ENCODE assay signal across 8 cellular contexts in the genomic region with DNA sequence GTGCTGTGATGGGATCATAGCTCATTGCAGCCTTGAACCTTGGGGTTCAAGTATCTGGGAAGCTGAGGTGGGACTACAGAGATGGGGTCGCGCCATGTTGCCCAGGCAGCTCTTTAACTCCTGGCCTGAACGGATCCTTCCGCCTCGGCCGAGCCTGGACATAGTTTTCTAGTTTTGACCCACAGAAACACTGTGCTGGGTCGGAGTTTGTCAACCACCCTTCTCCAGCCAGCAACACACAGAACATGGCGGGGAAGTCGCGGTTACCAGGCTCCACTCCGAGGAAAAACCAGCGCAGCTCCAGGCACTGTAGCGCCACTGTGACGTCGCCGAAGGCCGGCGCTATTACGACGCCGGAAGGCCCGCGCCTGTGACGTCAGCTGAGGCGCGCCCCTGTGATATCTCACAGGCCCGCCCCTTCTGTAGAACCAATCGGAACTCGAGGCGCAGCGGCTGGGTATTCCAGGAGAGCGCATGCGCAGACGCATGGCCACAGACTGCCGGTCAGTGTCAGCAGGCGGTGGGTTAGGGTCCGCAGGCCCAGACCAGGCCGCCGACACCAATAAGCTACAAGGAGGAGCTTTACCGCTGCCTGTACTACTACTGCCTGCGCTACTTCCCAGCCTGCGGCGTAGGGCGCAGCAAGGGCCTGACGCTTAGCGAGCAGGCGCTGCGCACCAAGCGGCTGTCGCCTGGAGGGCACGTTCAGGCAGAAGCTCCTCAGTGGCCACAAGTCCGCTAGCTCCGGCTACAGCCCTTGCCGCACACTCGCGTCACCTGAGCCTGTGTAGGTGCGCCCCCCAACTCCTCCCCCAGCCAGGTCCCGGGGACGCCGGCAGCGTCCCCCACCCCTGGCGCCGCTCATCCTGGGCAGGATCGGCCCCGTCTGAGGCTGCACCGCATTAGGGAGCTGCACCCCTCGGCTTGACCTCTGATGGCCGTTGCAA.
A peak's percentile ranks its signal among the peaks of the same experiment; 100 is the strongest.
DNase-seq lines count a peak whose midpoint lies in the region; ATAC-seq and TF ChIP-seq lines count a peak whose summit lies in the region.

No MANE protein-coding gene starts in this region.

- peak overlapping the region; percentile 98 to 100 (median 99) for H3K27ac Mint-ChIP-seq in immature natural killer cell

- peaks cover 0 to 8% (median 0%) of the 10 kb centered on the region in 3 donors for H3K36me3 Mint-ChIP-seq in immature natural killer cell

- peak; percentile 23; the same call in 1 of the 2 replicates for TF ChIP-seq CTCF in AG04450 (IDR thresholded peaks at IDR 0.05; ENCODE audit: low read depth, low read length)
- TF ChIP-seq CTCF in WI38 (IDR thresholded peaks at IDR 0.05; ENCODE audit: low read depth, low read length), result no peak
- TF ChIP-seq CTCF in cardiac fibroblast (IDR thresholded peaks at IDR 0.05; ENCODE audit: low read depth, low read length), result peak; percentile 35
- peak in 10 of 11 experiments; percentile 21 to 60 (median 38) for TF ChIP-seq CTCF in spleen (IDR thresholded peaks at IDR 0.05 in 8 of 11, conservative IDR thresholded peaks at IDR 0.05 in 3 of 11)

- peak; percentile 94 for DNase-seq in AG04450 (ENCODE audit: low read depth, low spot score)
- DNase-seq in NCI-H2196 treated with DMSO at 0.1 percent for 48 hours (lab: John Stamatoyannopoulos, UW; ENCODE audit: unreplicated experiment), result peak; percentile 94
- DNase-seq in cardiac fibroblast (ENCODE audit: low read depth in 2 of 2), result peak; percentile 98 to 99
- peak; percentile 98 for DNase-seq in immature natural killer cell
- peak; percentile 98 for DNase-seq in spleen

- peak; percentile 55 to 91 (median 86) for TF ChIP-seq POLR2A in spleen (IDR thresholded peaks at IDR 0.05)

- peak overlapping the region; percentile 87 for H3K4me3 ChIP-seq in AG04450 (ENCODE audit: low read depth, low read length)
- peak overlapping the region; percentile 70 for H3K4me3 ChIP-seq in WI38 (ENCODE audit: low read depth, low read length)
- peak overlapping the region; percentile 77 to 78 for H3K4me3 ChIP-seq in cardiac fibroblast (replicated peaks in 1 of 2; ENCODE audit: low read depth in 2 of 2, low read length in 2 of 2)
- peak overlapping the region; percentile 44 to 90 (median 70) for H3K4me3 ChIP-seq in spleen

- H3K27ac ChIP-seq in AG04450 (ENCODE audit: low read depth, low read length) (peak overlapping the region; percentile 84), spleen (peak overlapping the region; percentile 91 to 97 (median 95))

- H3K9me3 ChIP-seq in AG04450 (ENCODE audit: control insufficient read depth, insufficient read depth, low read length), result no peaks in the 10 kb centered on the region
- H3K9me3 ChIP-seq in spleen, result no peaks in the 10 kb centered on the region

- H3K36me3 ChIP-seq in spleen, result no peaks in the 10 kb centered on the region

- 0 to 1% (median 0%) methylated on average over 28 to 68 of the region's 68 CpGs for WGBS in spleen, 5 donors

- intact Hi-C loops in spleen (cut with DNase I; ENCODE audit: low total_unique reads), result no loop called here

- H3K4me1 ChIP-seq in spleen, result peaks cover 0 to 32% (median 18%) of the 10 kb centered on the region in 6 donors

- peak overlapping the region; percentile 92 to 96 (median 94) for H3K4me3 Mint-ChIP-seq in immature natural killer cell

- CTCF ChIA-PET in AG04450 (lab: Charles Lee), result interaction anchor here (0.6 to 1.6 kb wide), 5 partner anchors 129 to 463 kb away, joined by 3 to 9 read pairs (median 3); no protein-coding TSS in a partner anchor

- no peaks in the 10 kb centered on the region for H3K9me3 Mint-ChIP-seq in immature natural killer cell

- ATAC-seq in GM18870 (IDR thresholded peaks at IDR 0.05; ENCODE audit: unreplicated experiment), result peak; percentile 90
- ATAC-seq in HG03135 (IDR thresholded peaks at IDR 0.05; ENCODE audit: unreplicated experiment), result peak; percentile 98

- H3K27me3 Mint-ChIP-seq in immature natural killer cell (ENCODE audit: low read depth in 3 of 3), result peaks cover 6 to 11% (median 9%) of the 10 kb centered on the region in 3 donors

- POLR2A ChIA-PET in AG04450 (lab: Yijun Ruan, JAX), result interaction anchor here (0.6 to 1.2 kb wide), 7 partner anchors 13 to 326 kb away, joined by 3 to 8 read pairs (median 3); no protein-coding TSS in a partner anchor

- peaks cover 16 to 18% of the 10 kb centered on the region in 2 donors for H3K4me1 Mint-ChIP-seq in immature natural killer cell

- H3K27me3 ChIP-seq in AG04450 (ENCODE audit: control insufficient read depth, insufficient read depth, low read length) (no peaks in the 10 kb centered on the region), spleen (replicated peaks in 1 of 7) (no peaks in the 10 kb centered on the region)

Comparison
In these comparisons a context has a peak if more than half of its experiments do, and no peak if none do; other contexts are left out.
1. Peak in every context shown above with its lines: DNase-seq, ATAC-seq, H3K4me3 ChIP-seq and H3K27ac ChIP-seq.